11 cellular contexts compared by ENCODE assay signal in genomic region chr7:48085942-48086341, GRCh38. TPM values are rescaled to one million over a fixed set of nuclear protein-coding genes. Genes with fewer than 3 reads are reported as not detected.
DNase-seq lines count a peak whose midpoint lies in the region; ATAC-seq and TF ChIP-seq lines count a peak whose summit lies in the region.
"Had no signal": no experiment of that assay in that cellular context is flagged by ENCODE, and none has a peak within 500 bp of the region (broad histone marks: within the 10 kb centered on the region; RNA-seq: fewer than 3 reads in every experiment).

No MANE protein-coding gene starts in this region.

- no peaks in the 10 kb centered on the region for H3K9me3 Mint-ChIP-seq in activated naive CD4-positive, alpha-beta T cell treated with anti-CD3 and anti-CD28 coated beads, Interleukin-2, amount 50 U/mL, for 24 hours
- H3K9me3 Mint-ChIP-seq in activated CD4-positive, alpha-beta memory T cell treated with anti-CD3 and anti-CD28 coated beads, Interleukin-2, amount 10 ng/mL, durations not matched to agents 7 days and 5 days = no peaks in the 10 kb centered on the region

- peaks cover 5% of the 10 kb centered on the region for H3K79me1 ChIP-seq in mesendoderm (ENCODE audit: low read length)

- no peak for DNase-seq in activated naive CD4-positive, alpha-beta T cell treated with anti-CD3 and anti-CD28 coated beads, Interleukin-2, amount 50 U/mL, for 16 hours
- DNase-seq in activated CD4-positive, alpha-beta memory T cell treated with anti-CD3 and anti-CD28 coated beads, Interleukin-2, amount 10 ng/mL, durations not matched to agents 7 days and 5 days = no peak
- DNase-seq in mesendoderm = no peak
- no peak for DNase-seq in vagina (ENCODE audit: extremely low spot score in 2 of 2)
- DNase-seq in OCI-M2 (lab: John Stamatoyannopoulos, UW; ENCODE audit: unreplicated experiment) = no peak
- no peak for DNase-seq in activated gamma-delta T cell (lab: John Stamatoyannopoulos, UW)
- DNase-seq: NCI-H1694 had no signal

- no peak overlapping the region for H2BK120ac ChIP-seq in mesendoderm (ENCODE audit: low read depth, low read length)

- H3K9ac ChIP-seq in mesendoderm (ENCODE audit: low read length) = no peak overlapping the region

- no peak overlapping the region for H3K23ac ChIP-seq in mesendoderm (ENCODE audit: low read length)

- peak overlapping the region; percentile 62 for H3K27ac Mint-ChIP-seq in activated naive CD4-positive, alpha-beta T cell treated with anti-CD3 and anti-CD28 coated beads, Interleukin-2, amount 50 U/mL, for 24 hours
- peak overlapping the region; percentile 95 for H3K27ac Mint-ChIP-seq in activated CD4-positive, alpha-beta memory T cell treated with anti-CD3 and anti-CD28 coated beads, Interleukin-2, amount 10 ng/mL, durations not matched to agents 7 days and 5 days

- H3K4me3 ChIP-seq in mesendoderm (ENCODE audit: low read length) (no peak overlapping the region), vagina (no peak overlapping the region)

- WGBS in mesendoderm (ENCODE audit: extremely low coverage, insufficient coverage, low lambda C conversion rate) = no CpG with 5 or more reads among the region's 1 CpG

- no peak overlapping the region for H3K4me2 ChIP-seq in mesendoderm (ENCODE audit: low read length)

- CTCF ChIA-PET in activated CD4-positive, alpha-beta memory T cell treated with anti-CD3 and anti-CD28 coated beads, Interleukin-2, amount 10 ng/mL, durations not matched to agents 7 days and 5 days (lab: Charles Lee) = interaction anchor here (1.4 to 3.2 kb wide), 3 partner anchors 10 to 94 kb away, joined by 5 to 21 read pairs (median 5); no protein-coding TSS in a partner anchor

- H3K79me2 ChIP-seq in mesendoderm (ENCODE audit: control insufficient read depth, insufficient read depth, low read length) = peaks cover 8% of the 10 kb centered on the region

- peak overlapping the region; percentile 23 for H2BK5ac ChIP-seq in mesendoderm (ENCODE audit: low read length)

- H3K36me3 Mint-ChIP-seq in activated naive CD4-positive, alpha-beta T cell treated with anti-CD3 and anti-CD28 coated beads, Interleukin-2, amount 50 U/mL, for 24 hours = peaks cover 8% of the 10 kb centered on the region
- H3K36me3 Mint-ChIP-seq in activated CD4-positive, alpha-beta memory T cell treated with anti-CD3 and anti-CD28 coated beads, Interleukin-2, amount 10 ng/mL, durations not matched to agents 7 days and 5 days (ENCODE audit: low read depth) = peaks cover 31% of the 10 kb centered on the region

- H4K8ac ChIP-seq in mesendoderm (ENCODE audit: low read depth, low read length) = no peak overlapping the region

- H2BK15ac ChIP-seq in mesendoderm (replicated peaks; ENCODE audit: low read depth) = no peak overlapping the region

- H3K4me1 ChIP-seq in mesendoderm (ENCODE audit: control insufficient read depth, low read depth, low read length) (peaks cover 4% of the 10 kb centered on the region), vagina (peaks cover 32% of the 10 kb centered on the region)

- no peak for ATAC-seq in HG03442 (IDR thresholded peaks at IDR 0.05; ENCODE audit: unreplicated experiment)

- H3K4me3 Mint-ChIP-seq in activated naive CD4-positive, alpha-beta T cell treated with anti-CD3 and anti-CD28 coated beads, Interleukin-2, amount 50 U/mL, for 24 hours = no peak overlapping the region
- peak overlapping the region; percentile 67 for H3K4me3 Mint-ChIP-seq in activated CD4-positive, alpha-beta memory T cell treated with anti-CD3 and anti-CD28 coated beads, Interleukin-2, amount 10 ng/mL, durations not matched to agents 7 days and 5 days

- H3K56ac ChIP-seq in mesendoderm (ENCODE audit: low read length) = no peak overlapping the region

- no peak overlapping the region for H4K5ac ChIP-seq in mesendoderm (ENCODE audit: low read length)

- peaks cover 77% of the 10 kb centered on the region for H3K4me1 Mint-ChIP-seq in activated naive CD4-positive, alpha-beta T cell treated with anti-CD3 and anti-CD28 coated beads, Interleukin-2, amount 50 U/mL, for 24 hours
- peaks cover 67% of the 10 kb centered on the region for H3K4me1 Mint-ChIP-seq in activated CD4-positive, alpha-beta memory T cell treated with anti-CD3 and anti-CD28 coated beads, Interleukin-2, amount 10 ng/mL, durations not matched to agents 7 days and 5 days

- H3K27me3 Mint-ChIP-seq in activated naive CD4-positive, alpha-beta T cell treated with anti-CD3 and anti-CD28 coated beads, Interleukin-2, amount 50 U/mL, for 24 hours = no peaks in the 10 kb centered on the region
- no peaks in the 10 kb centered on the region for H3K27me3 Mint-ChIP-seq in activated CD4-positive, alpha-beta memory T cell treated with anti-CD3 and anti-CD28 coated beads, Interleukin-2, amount 10 ng/mL, durations not matched to agents 7 days and 5 days

- no peak for TF ChIP-seq POLR2A in vagina (IDR thresholded peaks at IDR 0.05)

- H3K4ac ChIP-seq in mesendoderm (ENCODE audit: low read depth, low read length) = no peak overlapping the region

- no peak overlapping the region for H2AK5ac ChIP-seq in mesendoderm (ENCODE audit: low read length)

- peak overlapping the region; percentile 24 for H3K18ac ChIP-seq in mesendoderm (ENCODE audit: low read length)

- H3K27ac ChIP-seq in mesendoderm (ENCODE audit: low read depth, low read length) (no peak overlapping the region), vagina (peak overlapping the region; percentile 76)

- no peak for TF ChIP-seq CTCF in vagina (IDR thresholded peaks at IDR 0.05)

- H3K36me3 ChIP-seq in mesendoderm (ENCODE audit: control insufficient read depth, insufficient read depth, low read length) (no peaks in the 10 kb centered on the region), vagina (no peaks in the 10 kb centered on the region)

- no peaks in the 10 kb centered on the region for H3K9me3 ChIP-seq in vagina

- H3K27me3 ChIP-seq in mesendoderm (ENCODE audit: insufficient read depth, low read length, poor library complexity) (no peaks in the 10 kb centered on the region), vagina (no peaks in the 10 kb centered on the region)

- POLR2A ChIA-PET in activated CD4-positive, alpha-beta memory T cell treated with anti-CD3 and anti-CD28 coated beads, Interleukin-2, amount 10 ng/mL, durations not matched to agents 7 days and 5 days (lab: Charles Lee) = interaction anchor here (1.1 to 12.7 kb wide), 4 partner anchors 10 to 95 kb away, joined by 3 to 165 read pairs (median 113); no protein-coding TSS in a partner anchor

- intact Hi-C loops in vagina (cut with DNase I) = no loop called here

RNA-seq across cellular contexts. Expression of gene UPP1, which starts 3.1 kb away (rescaled TPM):
- total RNA-seq in activated CD4-positive, alpha-beta memory T cell treated with anti-CD3 and anti-CD28 coated beads, Interleukin-2, amount 10 ng/mL, durations not matched to agents 7 days and 5 days = 100 to 1,000 TPM; 148 to 154 TPM
- 28.8 TPM for polyA plus RNA-seq in mesendoderm (2013, experiment 1 of 2)
- polyA plus RNA-seq in mesendoderm (2013, experiment 2 of 2) = 31.4 TPM
- 79.8 TPM for total RNA-seq in vagina

RNA-seq across cellular contexts. Expression of gene C7orf57, which starts 50.6 kb away (rescaled TPM):
- total RNA-seq in activated CD4-positive, alpha-beta memory T cell treated with anti-CD3 and anti-CD28 coated beads, Interleukin-2, amount 10 ng/mL, durations not matched to agents 7 days and 5 days = under 1 TPM; 0.28 to 0.33 TPM
- 0.20 TPM for polyA plus RNA-seq in mesendoderm (2013, experiment 1 of 2)
- polyA plus RNA-seq in mesendoderm (2013, experiment 2 of 2) = 0.22 TPM
- total RNA-seq in vagina = not detected
- polyA plus RNA-seq: neural cell had no signal

RNA-seq across cellular contexts. Expression of gene SUN3, which starts 57.0 kb away (rescaled TPM):
- total RNA-seq in activated CD4-positive, alpha-beta memory T cell treated with anti-CD3 and anti-CD28 coated beads, Interleukin-2, amount 10 ng/mL, durations not matched to agents 7 days and 5 days = not detected
- 0.13 TPM for polyA plus RNA-seq in mesendoderm (2013, experiment 1 of 2)
- 0.10 TPM for polyA plus RNA-seq in mesendoderm (2013, experiment 2 of 2)
- not detected for total RNA-seq in vagina
- total RNA-seq: subcutaneous adipose tissue had no signal
- polyA plus RNA-seq: neural cell had no signal
